In the genomic region with DNA sequence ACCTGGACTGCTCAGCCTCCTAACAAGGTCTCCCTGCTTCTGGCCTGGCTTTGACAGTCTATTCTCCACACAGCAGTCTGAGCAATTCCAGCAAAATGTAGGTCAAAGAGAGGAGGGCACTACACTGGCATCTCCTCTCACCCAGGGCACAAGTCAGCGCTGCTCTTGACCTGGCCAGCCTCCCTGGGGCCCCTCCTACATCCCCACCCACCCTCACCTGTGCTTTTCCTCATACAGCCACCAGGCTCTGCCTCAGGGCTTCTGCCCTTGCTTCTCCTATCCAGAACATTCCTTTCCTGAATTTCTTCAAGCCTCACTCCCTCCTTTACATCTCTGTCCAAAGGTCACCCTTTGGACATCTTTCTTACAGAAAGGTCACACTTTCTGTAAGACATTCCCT, we compare ENCODE assay signal across 31 cellular contexts.
"Had no signal": no experiment of that assay in that cellular context is flagged by ENCODE, and none has a peak within 500 bp of the region (broad histone marks: within the 10 kb centered on the region; RNA-seq: fewer than 3 reads in every experiment).

No MANE protein-coding gene starts in this region.

- H3K4me1 Mint-ChIP-seq: brain had no signal

- H3K27me3 Mint-ChIP-seq: activated CD4-positive, alpha-beta T cell treated with anti-CD3 and anti-CD28 coated beads for 36 hours; activated CD4-positive, alpha-beta T cell treated with anti-CD3 and anti-CD28 coated beads, Interleukin-2, amount 10 ng/mL, durations not matched to agents 7 days and 5 days; activated naive CD4-positive, alpha-beta T cell treated with anti-CD3 and anti-CD28 coated beads, Interleukin-2, amount 10 ng/mL, durations not matched to agents 7 days and 5 days; activated naive CD8-positive, alpha-beta T cell; activated naive CD8-positive, alpha-beta T cell treated with anti-CD3 and anti-CD28 coated beads, Interleukin-2, amount 50 U/mL, for 24 hours; brain had no signal

- H3K27ac ChIP-seq: SJSA1 had no signal

- ATAC-seq: activated CD4-positive, alpha-beta T cell treated with anti-CD3 and anti-CD28 coated beads for 36 hours; activated CD4-positive, CD25-positive, alpha-beta regulatory T cell treated with anti-CD3 and anti-CD28 coated beads, Interleukin-2, amount 50 U/mL, for 24 hours; activated CD8-positive, alpha-beta T cell treated with anti-CD3 and anti-CD28 coated beads, Interleukin-2, amount 10 ng/mL, durations not matched to agents 7 days and 5 days; activated naive CD8-positive, alpha-beta T cell treated with anti-CD3 and anti-CD28 coated beads, Interleukin-2, amount 50 U/mL, for 24 hours; activated T-cell treated with anti-CD3 and anti-CD28 coated beads, Interleukin-2, amount 50 U/mL, for 4 hours; Panc1 had no signal

- H3K4me3 ChIP-seq: SJSA1 had no signal

- H3K4me3 Mint-ChIP-seq: activated CD4-positive, alpha-beta T cell treated with anti-CD3 and anti-CD28 coated beads for 36 hours; activated CD4-positive, alpha-beta T cell treated with anti-CD3 and anti-CD28 coated beads, Interleukin-2, amount 10 ng/mL, durations not matched to agents 7 days and 5 days; activated CD8-positive, alpha-beta T cell treated with anti-CD3 and anti-CD28 coated beads, Interleukin-2, amount 10 ng/mL, durations not matched to agents 7 days and 5 days; activated naive CD4-positive, alpha-beta T cell treated with anti-CD3 and anti-CD28 coated beads, Interleukin-2, amount 10 ng/mL, durations not matched to agents 7 days and 5 days; activated naive CD8-positive, alpha-beta T cell; activated naive CD8-positive, alpha-beta T cell treated with anti-CD3 and anti-CD28 coated beads, Interleukin-2, amount 50 U/mL, for 24 hours; activated T-cell treated with anti-CD3 and anti-CD28 coated beads, Interleukin-2, amount 50 U/mL, for 4 hours; brain; T-helper 1 cell treated with Interleukin-12 subunit alpha and Interleukin-12 subunit beta and Interleukin-4 antibody, amounts not matched to agents 30 μg/mL and 1 μg/mL, for 36 hours; T-helper 2 cell treated with Interferon-gamma antibody and Interleukin-4, amounts not matched to agents 5 μg/mL and 100 μg/mL, for 36 hours had no signal

- H3K9me3 ChIP-seq: SJSA1, SK-N-SH had no signal

- H3K9me3 Mint-ChIP-seq: activated CD4-positive, alpha-beta T cell treated with anti-CD3 and anti-CD28 coated beads, Interleukin-2, amount 10 ng/mL, durations not matched to agents 7 days and 5 days; activated naive CD4-positive, alpha-beta T cell treated with anti-CD3 and anti-CD28 coated beads, Interleukin-2, amount 10 ng/mL, durations not matched to agents 7 days and 5 days; activated naive CD8-positive, alpha-beta T cell treated with anti-CD3 and anti-CD28 coated beads, Interleukin-2, amount 50 U/mL, for 24 hours; activated T-cell treated with anti-CD3 and anti-CD28 coated beads, Interleukin-2, amount 50 U/mL, for 4 hours; brain; T-helper 1 cell treated with Interleukin-12 subunit alpha and Interleukin-12 subunit beta and Interleukin-4 antibody, amounts not matched to agents 30 μg/mL and 1 μg/mL, for 36 hours; T-helper 2 cell treated with Interferon-gamma antibody and Interleukin-4, amounts not matched to agents 5 μg/mL and 100 μg/mL, for 36 hours had no signal

- H3K27ac Mint-ChIP-seq: activated CD4-positive, alpha-beta T cell treated with anti-CD3 and anti-CD28 coated beads for 36 hours; activated CD4-positive, alpha-beta T cell treated with anti-CD3 and anti-CD28 coated beads, Interleukin-2, amount 10 ng/mL, durations not matched to agents 7 days and 5 days; activated CD8-positive, alpha-beta T cell treated with anti-CD3 and anti-CD28 coated beads, Interleukin-2, amount 10 ng/mL, durations not matched to agents 7 days and 5 days; activated naive CD4-positive, alpha-beta T cell treated with anti-CD3 and anti-CD28 coated beads, Interleukin-2, amount 10 ng/mL, durations not matched to agents 7 days and 5 days; activated naive CD8-positive, alpha-beta T cell; activated naive CD8-positive, alpha-beta T cell treated with anti-CD3 and anti-CD28 coated beads, Interleukin-2, amount 50 U/mL, for 24 hours; brain; T-helper 1 cell treated with Interleukin-12 subunit alpha and Interleukin-12 subunit beta and Interleukin-4 antibody, amounts not matched to agents 30 μg/mL and 1 μg/mL, for 36 hours had no signal

- DNase-seq: activated CD4-positive, alpha-beta T cell treated with anti-CD3 and anti-CD28 coated beads for 36 hours; activated CD4-positive, alpha-beta T cell treated with anti-CD3 and anti-CD28 coated beads, Interleukin-2, amount 10 ng/mL, durations not matched to agents 7 days and 5 days; activated CD4-positive, alpha-beta T cell treated with anti-CD3 and anti-CD28 coated beads, Interleukin-2, amount 50 U/mL, for 48 hours; activated CD8-positive, alpha-beta T cell treated with anti-CD3 and anti-CD28 coated beads, Interleukin-2, amount 10 ng/mL, durations not matched to agents 7 days and 5 days; activated effector memory CD4-positive, alpha-beta T cell treated with Interleukin-2 at 50 U/mL for 16 hours; activated naive CD4-positive, alpha-beta T cell treated with anti-CD3 and anti-CD28 coated beads, Interleukin-2, amount 10 ng/mL, durations not matched to agents 7 days and 5 days; activated naive CD8-positive, alpha-beta T cell treated with anti-CD3 and anti-CD28 coated beads, Interleukin-2, amount 50 U/mL, for 24 hours; activated T-cell treated with anti-CD3 and anti-CD28 coated beads, Interleukin-2, amount 50 U/mL, for 4 hours; anterior cingulate cortex; caudate nucleus; NCI-H1092 treated with DMSO at 0.1 percent for 48 hours; NCI-H1417; NCI-H146; NCI-H187; NCI-H2029 treated with DMSO at 0.1 percent for 48 hours; NCI-H2107; NCI-H2171 treated with DMSO at 0.1 percent for 48 hours; NCI-H2227 treated with DMSO at 0.1 percent for 48 hours; NCI-H446; NCI-H510A treated with DMSO at 0.1 percent for 48 hours; NCI-H526 treated with DMSO at 0.1 percent for 48 hours; NCI-H82; SHP77 treated with DMSO at 0.1 percent for 48 hours; SK-N-SH had no signal

- H3K27me3 ChIP-seq: SJSA1 had no signal

- H3K9ac ChIP-seq: SK-N-SH had no signal
